Comparison of ENCODE assay signal across 26 cellular contexts in genomic region chr6:97473979-97474378, GRCh38.
"Had no signal": no experiment of that assay in that cellular context is flagged by ENCODE, and none has a peak within 500 bp of the region (broad histone marks: within the 10 kb centered on the region; RNA-seq: fewer than 3 reads in every experiment).

No MANE protein-coding gene starts in this region.

- H3K4me3 ChIP-seq: body of pancreas, MG63, SJSA1 had no signal

- H3K9me3 Mint-ChIP-seq: activated CD4-positive, alpha-beta T cell treated with anti-CD3 and anti-CD28 coated beads, Interleukin-2, amount 10 ng/mL, durations not matched to agents 24 days and 14 days; activated naive CD4-positive, alpha-beta T cell treated with anti-CD3 and anti-CD28 coated beads, Interleukin-2, amount 50 U/mL, for 24 hours; activated T-cell treated with anti-CD3 and anti-CD28 coated beads, Interleukin-2, amount 50 U/mL, for 24 hours; activated T-helper 1 cell treated with anti-CD3 and anti-CD28 coated beads, Interleukin-12 subunit alpha, Interleukin-12 subunit beta, Interleukin-2, Interleukin-4 antibody, amounts not matched to agents 30 ng/mL and 10 ng/mL and 1 ng/mL, durations not matched to agents 14 hours and 24 hours and 36 hours; WTC11 had no signal

- H3K27me3 Mint-ChIP-seq: activated CD4-positive, alpha-beta T cell treated with anti-CD3 and anti-CD28 coated beads, Interleukin-2, amount 10 ng/mL, durations not matched to agents 24 days and 14 days had no signal

- FAIRE-seq: bronchial epithelial cell had no signal

- H3K27ac ChIP-seq: body of pancreas, SJSA1 had no signal

- H3K27ac Mint-ChIP-seq: activated CD4-positive, alpha-beta T cell treated with anti-CD3 and anti-CD28 coated beads, Interleukin-2, amount 10 ng/mL, durations not matched to agents 24 days and 14 days; activated CD8-positive, alpha-beta memory T cell treated with anti-CD3 and anti-CD28 coated beads, Interleukin-2, amount 10 ng/mL, durations not matched to agents 7 days and 5 days; activated naive CD4-positive, alpha-beta T cell treated with anti-CD3 and anti-CD28 coated beads, Interleukin-2, amount 50 U/mL, for 24 hours; activated T-cell treated with anti-CD3 and anti-CD28 coated beads, Interleukin-2, amount 50 U/mL, for 24 hours; activated T-helper 1 cell treated with anti-CD3 and anti-CD28 coated beads, Interleukin-12 subunit alpha, Interleukin-12 subunit beta, Interleukin-2, Interleukin-4 antibody, amounts not matched to agents 30 ng/mL and 10 ng/mL and 1 ng/mL, durations not matched to agents 14 hours and 24 hours and 36 hours; T-helper 17 cell; WTC11 had no signal

- H3K4me3 Mint-ChIP-seq: activated CD4-positive, alpha-beta T cell treated with anti-CD3 and anti-CD28 coated beads, Interleukin-2, amount 10 ng/mL, durations not matched to agents 24 days and 14 days; activated CD8-positive, alpha-beta memory T cell treated with anti-CD3 and anti-CD28 coated beads, Interleukin-2, amount 10 ng/mL, durations not matched to agents 7 days and 5 days; activated naive CD4-positive, alpha-beta T cell treated with anti-CD3 and anti-CD28 coated beads, Interleukin-2, amount 50 U/mL, for 24 hours; activated T-cell treated with anti-CD3 and anti-CD28 coated beads, Interleukin-2, amount 50 U/mL, for 24 hours; activated T-helper 1 cell treated with anti-CD3 and anti-CD28 coated beads, Interleukin-12 subunit alpha, Interleukin-12 subunit beta, Interleukin-2, Interleukin-4 antibody, amounts not matched to agents 30 ng/mL and 10 ng/mL and 1 ng/mL, durations not matched to agents 14 hours and 24 hours and 36 hours; T-helper 17 cell; WTC11 had no signal

- DNase-seq: activated CD4-positive, alpha-beta T cell treated with anti-CD3 and anti-CD28 coated beads, Interleukin-2, amount 10 ng/mL, durations not matched to agents 24 days and 14 days; activated CD4-positive, alpha-beta T cell treated with anti-CD3 and anti-CD28 coated beads, Interleukin-2, amount 50 U/mL, for 48 hours; activated CD4-positive, CD25-positive, alpha-beta regulatory T cell treated with anti-CD3 and anti-CD28 coated beads, Interleukin-2, amount 50 U/mL, for 72 hours; activated CD8-positive, alpha-beta memory T cell treated with anti-CD3 and anti-CD28 coated beads, Interleukin-2, amount 10 ng/mL, durations not matched to agents 7 days and 5 days; activated effector memory CD4-positive, alpha-beta T cell treated with Interleukin-2 at 50 U/mL for 16 hours; activated naive CD4-positive, alpha-beta T cell; activated T-cell treated with anti-CD3 and anti-CD28 coated beads, Interleukin-2, amount 50 U/mL, for 24 hours; aorta; body of pancreas; central memory CD4-positive, alpha-beta T cell; MG63; NCI-H1105; NCI-H1436; NCI-H1694 treated with DMSO at 0.1 percent for 48 hours; NCI-H2029 treated with DMSO at 0.1 percent for 48 hours; NCI-H510A treated with DMSO at 0.1 percent for 48 hours; OCI-M1; SHP77; T-helper 17 cell; T-helper 9 cell had no signal

- H3K4me1 ChIP-seq: body of pancreas, SJSA1 had no signal

- H3K36me3 ChIP-seq: MG63, SJSA1 had no signal

- H3K9me3 ChIP-seq: MG63, SJSA1 had no signal

- H3K4me1 Mint-ChIP-seq: activated CD4-positive, alpha-beta T cell treated with anti-CD3 and anti-CD28 coated beads, Interleukin-2, amount 10 ng/mL, durations not matched to agents 24 days and 14 days; activated CD8-positive, alpha-beta memory T cell treated with anti-CD3 and anti-CD28 coated beads, Interleukin-2, amount 10 ng/mL, durations not matched to agents 7 days and 5 days; activated naive CD4-positive, alpha-beta T cell treated with anti-CD3 and anti-CD28 coated beads, Interleukin-2, amount 50 U/mL, for 24 hours; WTC11 had no signal

- H3K27me3 ChIP-seq: body of pancreas, MG63, SJSA1 had no signal

- ATAC-seq: activated CD8-positive, alpha-beta memory T cell treated with anti-CD3 and anti-CD28 coated beads, Interleukin-2, amount 10 ng/mL, durations not matched to agents 7 days and 5 days; body of pancreas; Panc1; T-helper 17 cell; WTC11 had no signal

- H3K36me3 Mint-ChIP-seq: activated CD8-positive, alpha-beta memory T cell treated with anti-CD3 and anti-CD28 coated beads, Interleukin-2, amount 10 ng/mL, durations not matched to agents 7 days and 5 days; activated naive CD4-positive, alpha-beta T cell treated with anti-CD3 and anti-CD28 coated beads, Interleukin-2, amount 50 U/mL, for 24 hours; WTC11 had no signal
